ENCODE assay signal across 20 cellular contexts in genomic region chr5:72243706-72244105, GRCh38.
DNase-seq lines count a peak whose midpoint lies in the region; ATAC-seq, FAIRE-seq and TF ChIP-seq lines count a peak whose summit lies in the region.
"Had no signal": no experiment of that assay in that cellular context is flagged by ENCODE, and none has a peak within 500 bp of the region (broad histone marks: within the 10 kb centered on the region; RNA-seq: fewer than 3 reads in every experiment).

No MANE protein-coding gene starts in this region.

- H3K9me1 ChIP-seq in K562 (ENCODE audit: control insufficient read depth, insufficient read depth, low read length): no peaks in the 10 kb centered on the region

- H3K4me1 Mint-ChIP-seq in H9: peaks cover 54 to 71% of the 10 kb centered on the region in 2 experiments

- H3K56ac ChIP-seq in H9 (ENCODE audit: insufficient read length, low read depth, low read length): no peak overlapping the region

- H3K27ac ChIP-seq in H9 (ENCODE audit: insufficient read length, low read depth, low read length): no peak overlapping the region
- H3K27ac ChIP-seq in K562 (ENCODE audit: extremely low read depth, low read depth, low read length): no peak overlapping the region
- peak overlapping the region; percentile 88 for H3K27ac ChIP-seq in layer of hippocampus (ENCODE audit: low read depth, low read length)
- H3K27ac ChIP-seq in temporal lobe (ENCODE audit: low read depth, low read length): peak overlapping the region; percentile 94
- H3K27ac ChIP-seq: Peyer's patch had no signal

- WGBS in H9 (ENCODE audit: extremely low coverage, insufficient read length, low lambda C conversion rate): no CpG with 5 or more reads among the region's 2 CpGs
- 12% methylated on average over 2 of the region's 2 CpGs for WGBS in K562 (ENCODE audit: insufficient coverage, low coverage, missing lambda C conversion rate)

- H3K4me1 ChIP-seq in H9 (ENCODE audit: insufficient read depth, low read length) (peaks cover 10% of the 10 kb centered on the region), K562 (replicated peaks in 1 of 2; ENCODE audit: control insufficient read depth in 2 of 2, insufficient read depth in 2 of 2, low read length in 2 of 2) (peaks cover 18 to 52% of the 10 kb centered on the region in 2 experiments)

- TF ChIP-seq EP300 in K562 (IDR thresholded peaks at IDR 0.05; ENCODE audit: low read length): no peak

- no peak for TF ChIP-seq RAD21 in K562 (CRISPR knock-in tag; conservative IDR thresholded peaks at IDR 0.05 in 1 of 2, IDR thresholded peaks at IDR 0.05 in 1 of 2)

- H3K4me3 ChIP-seq in K562: no peak overlapping the region
- H3K4me3 ChIP-seq: Peyer's patch had no signal

- no peak overlapping the region for H2BK15ac ChIP-seq in H9 (ENCODE audit: low read depth, low read length)

- H3K9me3 ChIP-seq in H9 (ENCODE audit: control insufficient read depth, low read depth, low read length) (no peaks in the 10 kb centered on the region), K562 (replicated peaks; ENCODE audit: control insufficient read depth, insufficient read depth, low read depth, low read length) (no peaks in the 10 kb centered on the region)
- H3K9me3 ChIP-seq: Peyer's patch had no signal

- DNase-seq in H9 (no peak), K562 (ENCODE audit: extremely low read depth in 1 of 4, low spot score in 3 of 4) (no peak), NCI-H748 (lab: John Stamatoyannopoulos, UW; ENCODE audit: unreplicated experiment) (no peak), NCI-H510A (lab: John Stamatoyannopoulos, UW) (no peak)
- DNase-seq: 8988T; AML-193; CD8-positive, alpha-beta memory T cell; GDM1; HCEC 1CT; KG1; NCI-H1105; NCI-H146; NCI-H2029; NCI-H226; NCI-H524; NCI-H82; Peyer's patch had no signal

- in situ Hi-C loops in K562 (cut with MboI): no loop called here

- H3K9me3 Mint-ChIP-seq in H9: no peaks in the 10 kb centered on the region
- H3K9me3 Mint-ChIP-seq: CD8-positive, alpha-beta memory T cell had no signal

- no peak for TF ChIP-seq POLR2A in K562 (conservative IDR thresholded peaks at IDR 0.05)

- H3K79me2 ChIP-seq in H9 (ENCODE audit: insufficient read depth, low read length) (no peaks in the 10 kb centered on the region), K562 (ENCODE audit: control insufficient read depth, insufficient read depth, low read length) (peaks cover 75% of the 10 kb centered on the region)

- H3K9ac ChIP-seq in H9 (ENCODE audit: extremely low read depth, insufficient read length, low read length): no peak overlapping the region
- H3K9ac ChIP-seq in K562 (ENCODE audit: insufficient read depth in 1 of 2, low read depth in 2 of 2, low read length in 2 of 2): no peak overlapping the region

- POLR2A ChIA-PET in K562 (lab: Yijun Ruan, JAX): interaction anchor here (1.7 kb wide), 1 partner anchor 9 kb away, joined by 5 read pairs; no protein-coding TSS in a partner anchor

- H3K18ac ChIP-seq in H9 (ENCODE audit: insufficient read length, low read depth, low read length): no peak overlapping the region

- H3K23me2 ChIP-seq in H9 (ENCODE audit: insufficient read length, low read depth, low read length, poor library complexity, severe bottlenecking): no peaks in the 10 kb centered on the region

- no peak overlapping the region for H4K8ac ChIP-seq in H9 (replicated peaks; ENCODE audit: insufficient read length, low read depth, low read length)

- CTCF ChIA-PET in K562 (lab: Yijun Ruan, JAX; ENCODE audit: low intra/inter-chr PET ratio): no interaction called here

- TF ChIP-seq CTCF in H9 (conservative IDR thresholded peaks at IDR 0.05): no peak
- no peak for TF ChIP-seq CTCF in K562 (IDR thresholded peaks at IDR 0.05 in 2 of 3, conservative IDR thresholded peaks at IDR 0.05 in 1 of 3; ENCODE audit: insufficient read depth in 2 of 3, low read depth in 1 of 3, low read length in 3 of 3)

- no peak overlapping the region for H3K4me2 ChIP-seq in H9 (ENCODE audit: insufficient read depth, insufficient read length, low read length)
- no peak overlapping the region for H3K4me2 ChIP-seq in K562 (ENCODE audit: insufficient read depth, low read length)

- BruUV-seq in K562 (replicated peaks; lab: Mats Ljungman, UMichigan): no TSS peak

- peak overlapping the region in 2 of 3 experiments; percentile 46 to 73; a peak in 3 of 7 replicates for H3K27ac Mint-ChIP-seq in H9
- H3K27ac Mint-ChIP-seq: CD8-positive, alpha-beta memory T cell had no signal

- H2BK120ac ChIP-seq in H9 (ENCODE audit: low read depth, low read length, poor library complexity, severe bottlenecking): no peak overlapping the region

- no peak overlapping the region for H2BK5ac ChIP-seq in H9 (ENCODE audit: insufficient read length, low read length)

- H3K23ac ChIP-seq in H9 (ENCODE audit: insufficient read length, low read depth, low read length): no peak overlapping the region

- no peak for FAIRE-seq in K562 (lab: Jason Lieb, UNC)

- no peak overlapping the region for H4K5ac ChIP-seq in H9 (ENCODE audit: insufficient read length, low read depth, low read length)

- no peak overlapping the region for H2AFZ ChIP-seq in H9 (ENCODE audit: low read length)
- no peak overlapping the region for H2AFZ ChIP-seq in K562 (ENCODE audit: low read depth, low read length)

- no peaks in the 10 kb centered on the region for H3K36me3 Mint-ChIP-seq in H9 (ENCODE audit: insufficient read depth in 1 of 3, low read depth in 3 of 3)

- no peak overlapping the region for H3T11ph ChIP-seq in H9 (ENCODE audit: low read length)

- H2BK12ac ChIP-seq in H9 (ENCODE audit: insufficient read length, low read depth, low read length): no peak overlapping the region

- no peaks in the 10 kb centered on the region for H3K27me3 ChIP-seq in H9 (ENCODE audit: insufficient read depth, low read length)
- no peaks in the 10 kb centered on the region for H3K27me3 ChIP-seq in K562 (ENCODE audit: control insufficient read depth in 2 of 2, insufficient read depth in 2 of 2, low read length in 2 of 2)
- no peaks in the 10 kb centered on the region for H3K27me3 ChIP-seq in layer of hippocampus (ENCODE audit: control insufficient read depth, insufficient read depth, low read length)
- H3K27me3 ChIP-seq: Peyer's patch had no signal

- ATAC-seq in K562 (no peak), GM18873 (IDR thresholded peaks at IDR 0.05; ENCODE audit: low FRiP score, unreplicated experiment) (no peak)

- intact Hi-C loops in K562 (cut with micrococcal nuclease): loop anchor here (2.0 kb wide), 1 partner anchor 107 kb away; no protein-coding TSS in a partner anchor

- no peak overlapping the region for H3K14ac ChIP-seq in H9 (ENCODE audit: insufficient read depth, low read length)

- no peaks in the 10 kb centered on the region for H3K79me1 ChIP-seq in H9 (ENCODE audit: insufficient read depth, low read depth, low read length, poor library complexity, severe bottlenecking)

- peaks cover 7% of the 10 kb centered on the region; the same call in 2 of the 3 replicates for H3K36me3 ChIP-seq in K562 (ENCODE audit: control insufficient read depth, insufficient read depth, low read length)
- H3K36me3 ChIP-seq: Peyer's patch had no signal

- H2AK5ac ChIP-seq in H9 (ENCODE audit: insufficient read length, low read length): no peak overlapping the region

- H3K4me3 Mint-ChIP-seq in H9: no peak overlapping the region
- H3K4me3 Mint-ChIP-seq: CD8-positive, alpha-beta memory T cell had no signal

- H3K27me3 Mint-ChIP-seq in H9 (ENCODE audit: low read depth): no peaks in the 10 kb centered on the region
- H3K27me3 Mint-ChIP-seq: CD8-positive, alpha-beta memory T cell had no signal

- no peak overlapping the region for H3K4ac ChIP-seq in H9 (ENCODE audit: low read depth, low read length)

- H4K91ac ChIP-seq in H9 (ENCODE audit: insufficient read length, low read depth, low read length): no peak overlapping the region

- H2BK20ac ChIP-seq in H9 (ENCODE audit: low read depth, low read length, poor library complexity, severe bottlenecking): no peak overlapping the region

- H4K20me1 ChIP-seq in H9 (ENCODE audit: control insufficient read depth, insufficient read depth, insufficient read length) (no peaks in the 10 kb centered on the region), K562 (replicated peaks; ENCODE audit: control insufficient read depth, insufficient read depth, low read length) (no peaks in the 10 kb centered on the region)

TF ChIP-seq in K562, 482 proteins besides CTCF, POLR2A, EP300 and RAD21 (continues in another document):
- TF ChIP-seq STAG1 (CRISPR knock-in tag; IDR thresholded peaks at IDR 0.05; ENCODE audit: borderline replicate concordance) (no peak), ESRRA (IDR thresholded peaks at IDR 0.05; ENCODE audit: borderline replicate concordance, low read depth) (no peak), PTTG1 (tag; IDR thresholded peaks at IDR 0.05; ENCODE audit: low read depth) (no peak), ZNF79 (CRISPR knock-in tag; IDR thresholded peaks at IDR 0.05; ENCODE audit: low read depth) (no peak), HDAC2 (IDR thresholded peaks at IDR 0.05) (no peak), HCFC1 (IDR thresholded peaks at IDR 0.05; ENCODE audit: low read depth, low read length) (no peak), SRSF7 (optimal IDR thresholded peaks at IDR 0.05; ENCODE audit: low read depth, low read length) (no peak), MTA1 (IDR thresholded peaks at IDR 0.05; ENCODE audit: borderline replicate concordance) (no peak), ELK1 (CRISPR knock-in tag; IDR thresholded peaks at IDR 0.05) (no peak)
- TF ChIP-seq, protein P1, sequence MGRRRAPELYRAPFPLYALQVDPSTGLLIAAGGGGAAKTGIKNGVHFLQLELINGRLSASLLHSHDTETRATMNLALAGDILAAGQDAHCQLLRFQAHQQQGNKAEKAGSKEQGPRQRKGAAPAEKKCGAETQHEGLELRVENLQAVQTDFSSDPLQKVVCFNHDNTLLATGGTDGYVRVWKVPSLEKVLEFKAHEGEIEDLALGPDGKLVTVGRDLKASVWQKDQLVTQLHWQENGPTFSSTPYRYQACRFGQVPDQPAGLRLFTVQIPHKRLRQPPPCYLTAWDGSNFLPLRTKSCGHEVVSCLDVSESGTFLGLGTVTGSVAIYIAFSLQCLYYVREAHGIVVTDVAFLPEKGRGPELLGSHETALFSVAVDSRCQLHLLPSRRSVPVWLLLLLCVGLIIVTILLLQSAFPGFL (CRISPR knock-in tag; IDR thresholded peaks at IDR 0.05): no peak

Comparison
In these comparisons a context has a peak if more than half of its experiments do, and no peak if none do; other contexts are left out.
1. H3K27ac ChIP-seq: peak in layer of hippocampus (single experiment) and temporal lobe (single experiment); none in H9 (single experiment) and K562 (single experiment).